Comparison of ENCODE assay signal across 2 cellular contexts in the genomic region with DNA sequence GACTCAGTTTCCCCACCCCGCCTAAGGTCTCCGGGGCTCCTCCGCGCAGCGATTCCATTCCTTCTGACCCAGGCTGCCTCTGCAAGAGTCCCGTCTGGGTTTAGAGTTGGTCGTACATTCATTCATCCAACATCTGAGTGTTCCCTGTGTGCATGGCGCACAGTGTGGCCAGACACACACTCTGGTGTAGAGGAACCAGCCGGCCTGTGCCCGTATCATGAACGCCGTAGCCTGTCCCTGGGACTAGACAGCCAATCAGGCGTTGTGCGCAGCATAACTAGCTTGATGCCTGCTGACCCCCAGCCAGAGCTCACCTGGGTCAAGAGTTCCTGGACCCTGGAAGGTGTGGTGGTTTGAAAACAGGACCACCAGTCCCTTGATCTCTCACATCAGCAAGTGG.
TF ChIP-seq lines count a peak whose summit lies in the region.

No MANE protein-coding gene starts in this region.

TF ChIP-seq in IMR-90, 13 proteins besides CTCF, POLR2A, EP300 and RAD21:
- no peak for TF ChIP-seq FOS (IDR thresholded peaks at IDR 0.05; ENCODE audit: low read depth, low read length)
- TF ChIP-seq, protein P1, sequence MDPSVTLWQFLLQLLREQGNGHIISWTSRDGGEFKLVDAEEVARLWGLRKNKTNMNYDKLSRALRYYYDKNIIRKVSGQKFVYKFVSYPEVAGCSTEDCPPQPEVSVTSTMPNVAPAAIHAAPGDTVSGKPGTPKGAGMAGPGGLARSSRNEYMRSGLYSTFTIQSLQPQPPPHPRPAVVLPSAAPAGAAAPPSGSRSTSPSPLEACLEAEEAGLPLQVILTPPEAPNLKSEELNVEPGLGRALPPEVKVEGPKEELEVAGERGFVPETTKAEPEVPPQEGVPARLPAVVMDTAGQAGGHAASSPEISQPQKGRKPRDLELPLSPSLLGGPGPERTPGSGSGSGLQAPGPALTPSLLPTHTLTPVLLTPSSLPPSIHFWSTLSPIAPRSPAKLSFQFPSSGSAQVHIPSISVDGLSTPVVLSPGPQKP (IDR thresholded peaks at IDR 0.05; ENCODE audit: borderline replicate concordance, low read depth, low read length) = no peak
- TF ChIP-seq CEBPB (IDR thresholded peaks at IDR 0.05; ENCODE audit: low read depth, low read length) = no peak
- no peak for TF ChIP-seq CHD1 (IDR thresholded peaks at IDR 0.05; ENCODE audit: low read depth, low read length)
- no peak for TF ChIP-seq NFE2L2 (IDR thresholded peaks at IDR 0.05; ENCODE audit: low read depth, low read length)
- no peak for TF ChIP-seq USF2 (IDR thresholded peaks at IDR 0.05; ENCODE audit: low read depth, low read length)
- TF ChIP-seq BHLHE40 (IDR thresholded peaks at IDR 0.05; ENCODE audit: low read depth, low read length) = no peak
TF ChIP-seq in IMR-90: peak in this region for 0.

TF ChIP-seq in H1, 55 proteins besides CTCF, POLR2A, EP300 and RAD21:
- no peak for TF ChIP-seq BCL11A (IDR thresholded peaks at IDR 0.05; ENCODE audit: low read depth in 2 of 2, low read length in 2 of 2)
- TF ChIP-seq CHD7 (IDR thresholded peaks at IDR 0.05; ENCODE audit: insufficient replicate concordance, low read length) = no peak
- no peak for TF ChIP-seq SUZ12 (IDR thresholded peaks at IDR 0.05; ENCODE audit: low read length)
